8 cellular contexts compared by ENCODE assay signal in the genomic region with DNA sequence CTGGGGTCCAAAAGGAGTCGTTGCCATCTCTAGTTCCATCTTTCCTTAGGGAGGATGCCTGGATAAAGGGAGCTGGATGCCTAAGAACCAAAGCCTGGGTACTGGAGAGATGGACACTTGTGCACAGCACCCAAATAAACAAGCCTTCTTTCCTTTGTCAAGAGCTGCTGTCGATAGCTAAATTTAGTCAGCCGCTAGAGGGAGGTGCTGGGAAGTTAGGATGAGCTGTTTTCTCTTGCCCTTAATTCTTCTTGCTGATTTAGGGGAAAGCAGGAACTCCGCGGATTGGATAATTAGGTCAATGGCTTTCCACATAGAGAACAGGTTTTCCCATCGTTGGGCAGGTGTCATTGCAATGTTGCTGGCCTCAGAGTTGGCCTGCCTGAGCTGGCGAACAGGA. TPM values are rescaled to one million over a fixed set of nuclear protein-coding genes. Genes with fewer than 3 reads are reported as not detected.
DNase-seq lines count a peak whose midpoint lies in the region; ATAC-seq and TF ChIP-seq lines count a peak whose summit lies in the region.

No MANE protein-coding gene starts in this region.

- H2BK20ac ChIP-seq in H9 (ENCODE audit: low read depth, low read length, poor library complexity, severe bottlenecking), result no peak overlapping the region

- no peak for TF ChIP-seq POLR2A in ovary (IDR thresholded peaks at IDR 0.05)

- H3K9ac ChIP-seq in H9 (ENCODE audit: extremely low read depth, insufficient read length, low read length), result no peak overlapping the region

- no peak overlapping the region for H3K14ac ChIP-seq in H9 (ENCODE audit: insufficient read depth, low read length)

- H3K4me1 Mint-ChIP-seq in H9, result peaks cover 49 to 53% of the 10 kb centered on the region in 2 experiments

- DNase-seq in CD1c-positive myeloid dendritic cell (ENCODE audit: extremely low spot score), result peak; percentile 17
- DNase-seq in H9, result peak; percentile 83
- peak; percentile 48 for DNase-seq in RPMI8226
- peak; percentile 59 for DNase-seq in foreskin melanocyte
- peak; percentile 12 for DNase-seq in smooth muscle cell of the brain vasculature (ENCODE audit: low read depth, low spot score)
- no peak for DNase-seq in effector CD8-positive, alpha-beta T cell (lab: John Stamatoyannopoulos, UW)
- no peak for DNase-seq in ovary

- TF ChIP-seq EP300 in ovary (IDR thresholded peaks at IDR 0.05), result no peak

- no peak overlapping the region for H3K23ac ChIP-seq in H9 (ENCODE audit: insufficient read length, low read depth, low read length)

- H3K36me3 ChIP-seq in ovary, result no peaks in the 10 kb centered on the region

- H3K4me3 ChIP-seq in ovary, result no peak overlapping the region

- no CpG with 5 or more reads among the region's 7 CpGs for WGBS in H9 (ENCODE audit: extremely low coverage, insufficient read length, low lambda C conversion rate)
- 38 to 45% (median 39%) methylated on average over 7 of the region's 7 CpGs for WGBS in ovary, 3 donors

- no peak overlapping the region for H2BK15ac ChIP-seq in H9 (ENCODE audit: low read depth, low read length)

- 0 out of 7 replicates have a peak overlapping the region, but pooled peaks of 1 of the 3 experiments have one; percentile 11 for H3K27ac Mint-ChIP-seq in H9

- H3K56ac ChIP-seq in H9 (ENCODE audit: insufficient read length, low read depth, low read length), result no peak overlapping the region

- H2BK12ac ChIP-seq in H9 (ENCODE audit: insufficient read length, low read depth, low read length), result no peak overlapping the region

- H4K91ac ChIP-seq in H9 (ENCODE audit: insufficient read length, low read depth, low read length), result no peak overlapping the region

- no peaks in the 10 kb centered on the region for H3K9me3 Mint-ChIP-seq in H9

- H3K4me1 ChIP-seq in H9 (ENCODE audit: insufficient read depth, low read length), result peaks cover 6% of the 10 kb centered on the region; the same call in 1 of the 2 replicates
- H3K4me1 ChIP-seq in ovary (ENCODE audit: insufficient read depth), result no peaks in the 10 kb centered on the region

- no peaks in the 10 kb centered on the region for H3K36me3 Mint-ChIP-seq in H9 (ENCODE audit: insufficient read depth in 1 of 3, low read depth in 3 of 3)

- peak overlapping the region in 1 of 2 experiments; percentile 57; a peak in 2 of 5 replicates for H3K4me3 Mint-ChIP-seq in H9

- H3K27ac ChIP-seq in H9 (ENCODE audit: insufficient read length, low read depth, low read length), result no peak overlapping the region
- no peak overlapping the region for H3K27ac ChIP-seq in ovary

- H3K4ac ChIP-seq in H9 (ENCODE audit: low read depth, low read length), result no peak overlapping the region

- H3K79me2 ChIP-seq in H9 (ENCODE audit: insufficient read depth, low read length), result no peaks in the 10 kb centered on the region

- no peak overlapping the region for H4K8ac ChIP-seq in H9 (replicated peaks; ENCODE audit: insufficient read length, low read depth, low read length)

- TF ChIP-seq CTCF in H9 (conservative IDR thresholded peaks at IDR 0.05) (peak; percentile 80), ovary (IDR thresholded peaks at IDR 0.05) (no peak)

- no peaks in the 10 kb centered on the region for H4K20me1 ChIP-seq in H9 (ENCODE audit: control insufficient read depth, insufficient read depth, insufficient read length)

- H3K27me3 ChIP-seq in H9 (ENCODE audit: insufficient read depth, low read length), result no peaks in the 10 kb centered on the region
- no peaks in the 10 kb centered on the region for H3K27me3 ChIP-seq in ovary

- ATAC-seq in HG02852 (IDR thresholded peaks at IDR 0.05; ENCODE audit: unreplicated experiment), result no peak

- H2BK5ac ChIP-seq in H9 (ENCODE audit: insufficient read length, low read length), result no peak overlapping the region

- no peaks in the 10 kb centered on the region for H3K79me1 ChIP-seq in H9 (ENCODE audit: insufficient read depth, low read depth, low read length, poor library complexity, severe bottlenecking)

- H3K4me2 ChIP-seq in H9 (ENCODE audit: insufficient read depth, insufficient read length, low read length), result no peak overlapping the region

- H2BK120ac ChIP-seq in H9 (ENCODE audit: low read depth, low read length, poor library complexity, severe bottlenecking), result no peak overlapping the region

- H4K5ac ChIP-seq in H9 (ENCODE audit: insufficient read length, low read depth, low read length), result no peak overlapping the region

- H2AFZ ChIP-seq in H9 (ENCODE audit: low read length), result no peak overlapping the region

- no peak overlapping the region for H2AK5ac ChIP-seq in H9 (ENCODE audit: insufficient read length, low read length)

- H3K27me3 Mint-ChIP-seq in H9 (ENCODE audit: low read depth), result no peaks in the 10 kb centered on the region; the same call in 1 of the 2 replicates

- peaks cover 2% of the 10 kb centered on the region for H3K23me2 ChIP-seq in H9 (ENCODE audit: insufficient read length, low read depth, low read length, poor library complexity, severe bottlenecking)

- intact Hi-C loops in ovary (cut with DNase I), result loop anchor here in 2 of 4 donors (10.0 kb wide), 2 partner anchors 64 to 484 kb away; no protein-coding TSS in a partner anchor

- no peak overlapping the region for H3T11ph ChIP-seq in H9 (ENCODE audit: low read length)

- H3K18ac ChIP-seq in H9 (ENCODE audit: insufficient read length, low read depth, low read length), result no peak overlapping the region

- H3K9me3 ChIP-seq in H9 (ENCODE audit: control insufficient read depth, low read depth, low read length) (no peaks in the 10 kb centered on the region), ovary (no peaks in the 10 kb centered on the region)

RNA-seq across cellular contexts. Expression of a gene that starts 30.9 kb away (rescaled TPM):
- total RNA-seq in H9 (2021) (not detected in 2 replicates), ovary (not detected)
- not detected for polyA plus RNA-seq in ovary

RNA-seq across cellular contexts. Expression of a gene that starts 34.5 kb away (rescaled TPM):
- total RNA-seq in H9 (2021) (0.20 TPM in 1 of 2 replicates, not detected in the other), ovary (under 1 TPM in 2 of 7 donors, not detected in 5; 0.23 to 0.31 TPM)
- polyA plus RNA-seq in ovary, result under 1 TPM in 1 of 2 donors, not detected in 1; 0.02 TPM

Comparison
In these comparisons a context has a peak if more than half of its experiments do, and no peak if none do; other contexts are left out.
1. DNase-seq: peak in CD1c-positive myeloid dendritic cell (single experiment), H9 (single experiment), RPMI8226 (single experiment), foreskin melanocyte (single experiment) and smooth muscle cell of the brain vasculature (single experiment); none in effector CD8-positive, alpha-beta T cell (single experiment) and ovary (0 of 5).